Comparison of ENCODE assay signal across 8 cellular contexts in the genomic region with DNA sequence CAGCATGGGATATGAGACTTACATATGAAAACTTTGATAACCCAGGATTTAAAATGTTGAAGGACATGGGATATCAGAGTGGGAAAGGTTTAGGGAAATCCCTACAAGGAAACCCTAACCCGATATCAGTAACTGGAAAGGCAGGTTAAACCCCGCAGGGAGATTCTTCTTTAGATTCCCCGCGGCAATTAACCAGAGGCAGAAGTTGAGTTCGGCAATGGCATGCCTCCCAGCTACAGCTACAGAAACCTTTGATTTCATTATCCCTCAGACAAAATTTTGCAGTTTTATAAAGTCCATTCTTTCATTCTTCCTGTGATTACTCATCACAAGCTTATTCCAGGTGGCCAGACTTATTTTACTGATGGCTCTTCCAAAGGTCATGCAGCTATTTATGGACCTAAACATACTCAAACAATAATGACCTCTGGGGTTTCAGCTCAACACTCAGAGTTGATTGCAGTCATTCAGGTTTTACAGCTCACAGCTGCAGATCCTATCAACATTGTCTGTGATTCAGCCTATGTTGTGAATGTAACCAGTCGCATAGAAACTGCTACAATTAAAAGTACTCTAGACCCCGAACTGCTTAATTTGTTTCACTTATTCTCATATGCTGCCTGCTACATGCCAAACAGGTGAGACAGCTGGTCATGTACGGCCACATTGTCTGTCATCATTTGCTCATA. TPM values are rescaled to one million over a fixed set of nuclear protein-coding genes. Genes with fewer than 3 reads are reported as not detected.
A peak's percentile ranks its signal among the peaks of the same experiment; 100 is the strongest.
DNase-seq lines count a peak whose midpoint lies in the region; FAIRE-seq and TF ChIP-seq lines count a peak whose summit lies in the region.
"Not testable (repeated sequence)": the region's sequence is repeated elsewhere in the genome, so short reads cannot be mapped to it uniquely, and the experiment has no call there.

No MANE protein-coding gene starts in this region.

- H3K4me2 ChIP-seq in GM23248 (ENCODE audit: unreplicated experiment), result peak overlapping the region; percentile 66
- peak overlapping the region; percentile 25; the same call in 1 of the 2 replicates for H3K4me2 ChIP-seq in SK-N-SH
- H3K4me2 ChIP-seq in parathyroid adenoma (ENCODE audit: low read length), result not testable (repeated sequence)

- H3K27ac ChIP-seq in AG04450 (ENCODE audit: low read depth, low read length), result peak overlapping the region; percentile 47
- H3K27ac ChIP-seq in GM23248, result peak overlapping the region; percentile 67
- peak overlapping the region; percentile 28 to 52; a peak in 3 of 4 replicates for H3K27ac ChIP-seq in SK-N-SH (ENCODE audit: low read depth in 2 of 2, low read length in 1 of 2)
- H3K27ac ChIP-seq in parathyroid adenoma, result not testable (repeated sequence)

- not testable (repeated sequence) for H4K20me1 ChIP-seq in GM23248 (ENCODE audit: insufficient read depth); SK-N-SH (ENCODE audit: insufficient read depth)

- 53 to 56% methylated on average over 8 of the region's 8 CpGs for WGBS in GM23248 (ENCODE audit: low coverage in 1 of 2, low lambda C conversion rate in 2 of 2, missing lambda C conversion rate in 2 of 2), 2 experiments
- 31% methylated on average over 8 of the region's 8 CpGs for WGBS in SK-N-SH (ENCODE audit: low lambda C conversion rate)

- in situ Hi-C loops in GM23248 (cut with MboI), result not testable (repeated sequence)

- H3K9me3 ChIP-seq in AG04450 (ENCODE audit: control insufficient read depth, insufficient read depth, low read length), result peaks cover 16% of the 10 kb centered on the region
- not testable (repeated sequence) for H3K9me3 ChIP-seq in GM23248 (ENCODE audit: low read depth); SK-N-SH; parathyroid adenoma (ENCODE audit: control insufficient read depth, low read length)

- POLR2A ChIA-PET in AG04450 (lab: Yijun Ruan, JAX), result interaction anchor here (0.7 to 1.1 kb wide), 3 partner anchors 30 to 74 kb away, joined by 3 read pairs; no protein-coding TSS in a partner anchor
- POLR2A ChIA-PET in SK-N-SH (lab: Yijun Ruan, JAX), result not testable (repeated sequence)

- peaks cover 21% of the 10 kb centered on the region for H3K4me1 ChIP-seq in GM23248 (ENCODE audit: insufficient read depth)
- peaks cover 7 to 17% of the 10 kb centered on the region in 2 experiments; a peak in 3 of 4 replicates for H3K4me1 ChIP-seq in SK-N-SH (ENCODE audit: control insufficient read depth in 1 of 2, insufficient read depth in 2 of 2, low read depth in 1 of 2, low read length in 1 of 2)
- H3K4me1 ChIP-seq in parathyroid adenoma, result not testable (repeated sequence)

- not testable (repeated sequence) for H3K36me3 ChIP-seq in GM23248 (ENCODE audit: low read depth); SK-N-SH (replicated peaks in 1 of 2; ENCODE audit: control insufficient read depth in 1 of 2, insufficient read depth in 2 of 2, low read length in 1 of 2); parathyroid adenoma (ENCODE audit: control insufficient read depth, insufficient read depth, low read length)

- TF ChIP-seq RAD21 in SK-N-SH (IDR thresholded peaks at IDR 0.05; ENCODE audit: low read length), result not testable (repeated sequence)

- peak in 1 of 2 experiments; percentile 39; a peak in 1 of 4 replicates for TF ChIP-seq EP300 in SK-N-SH (IDR thresholded peaks at IDR 0.05; ENCODE audit: borderline replicate concordance in 1 of 2, low read depth in 1 of 2, low read length in 1 of 2)

- not testable (repeated sequence) for TF ChIP-seq CTCF in AG04450 (IDR thresholded peaks at IDR 0.05; ENCODE audit: low read depth, low read length); SK-N-SH (IDR thresholded peaks at IDR 0.05); parathyroid adenoma (IDR thresholded peaks at IDR 0.05)

- not testable (repeated sequence) for H3K79me2 ChIP-seq in GM23248 (ENCODE audit: insufficient read depth); SK-N-SH (ENCODE audit: insufficient read depth); parathyroid adenoma

- CTCF ChIA-PET in AG04450 (lab: Charles Lee), result interaction anchor here (1.5 to 2.0 kb wide), 2 partner anchors 38 to 104 kb away, joined by 9 read pairs; no protein-coding TSS in a partner anchor
- CTCF ChIA-PET in SK-N-SH (lab: Yijun Ruan, JAX), result not testable (repeated sequence)

- H3K9me2 ChIP-seq in GM23248 (ENCODE audit: insufficient read depth); SK-N-SH: not testable (repeated sequence)

- H3K4me3 ChIP-seq in AG04450 (ENCODE audit: low read depth, low read length); GM23248; SK-N-SH (ENCODE audit: low read depth in 2 of 2, low read length in 1 of 2); parathyroid adenoma (ENCODE audit: low read depth, low read length): not testable (repeated sequence)

- FAIRE-seq in colon (lab: Jason Lieb, UNC), result peak; percentile 55

- H3K27me3 ChIP-seq in AG04450 (ENCODE audit: control insufficient read depth, insufficient read depth, low read length); GM23248 (replicated peaks; ENCODE audit: insufficient read depth); SK-N-SH (ENCODE audit: insufficient read depth); parathyroid adenoma (ENCODE audit: control insufficient read depth, insufficient read depth, low read length): not testable (repeated sequence)

- not testable (repeated sequence) for H2AFZ ChIP-seq in GM23248; SK-N-SH (ENCODE audit: low read depth)
- H2AFZ ChIP-seq in parathyroid adenoma, result peak overlapping the region; percentile 26

- peaks cover 32% of the 10 kb centered on the region for H3F3A ChIP-seq in GM23248 (ENCODE audit: insufficient read depth)
- not testable (repeated sequence) for H3F3A ChIP-seq in SK-N-SH (replicated peaks; ENCODE audit: insufficient read depth)

- peak overlapping the region; percentile 26 for H3K9ac ChIP-seq in GM23248
- peak overlapping the region; percentile 37; the same call in 1 of the 2 replicates for H3K9ac ChIP-seq in SK-N-SH
- not testable (repeated sequence) for H3K9ac ChIP-seq in parathyroid adenoma

- peak; percentile 55 for DNase-seq in AG04450 (ENCODE audit: low read depth, low spot score)
- peak; percentile 70 for DNase-seq in GM23248
- peak; percentile 44 for DNase-seq in NCI-H1105 treated with DMSO at 0.1 percent for 48 hours (lab: John Stamatoyannopoulos, UW)
- DNase-seq in NCI-H748 treated with DMSO at 0.1 percent for 48 hours (lab: John Stamatoyannopoulos, UW), result peak; percentile 97
- not testable (repeated sequence) for DNase-seq in SK-N-SH
- DNase-seq in islet precursor cell, result peak; percentile 80

TF ChIP-seq in SK-N-SH, 30 proteins besides CTCF, POLR2A, EP300 and RAD21:
- TF ChIP-seq JUND (IDR thresholded peaks at IDR 0.05) (peak; percentile 32), MEF2A (IDR thresholded peaks at IDR 0.05; ENCODE audit: borderline replicate concordance, low read depth) (peak; percentile 65; the same call in 1 of the 2 replicates), TCF12 (IDR thresholded peaks at IDR 0.05) (peak; percentile 73)

RNA-seq across cellular contexts. Expression of gene FKBP1A, which starts 7.0 kb away (rescaled TPM):
- polyA plus RNA-seq in AG04450 (2011; rRNA removed) (579 and 685 TPM in 2 replicates), GM23248 (2016; fragmentation: Nextera tagmentation; extraction: Ambion mirVana) (844 and 887 TPM in 2 replicates), SK-N-SH (2012; rRNA removed) (362 and 453 TPM in 2 replicates)
- polyA minus RNA-seq in AG04450 (2011; rRNA and poly(A)+ RNA removed), result 267 and 279 TPM in 2 replicates
- 150 and 162 TPM in 2 replicates for total RNA-seq in GM23248 (2014; rRNA removed; shearing (Covaris generic))
- 418 and 470 TPM in 2 replicates for polyA plus RNA-seq in SK-N-SH (2012; cell fraction: cytosol; rRNA removed)
- polyA plus RNA-seq in SK-N-SH (2012; cell fraction: nucleus; rRNA removed), result 119 and 151 TPM in 2 replicates
